In genomic region chr6:63943826-63944225, GRCh38 we compare ENCODE assay signal across 17 cellular contexts.
DNase-seq lines count a peak whose midpoint lies in the region; FAIRE-seq and TF ChIP-seq lines count a peak whose summit lies in the region.
"Had no signal": no experiment of that assay in that cellular context is flagged by ENCODE, and none has a peak within 500 bp of the region (broad histone marks: within the 10 kb centered on the region; RNA-seq: fewer than 3 reads in every experiment).

No MANE protein-coding gene starts in this region.

- H3K27me3 ChIP-seq in H7 (ENCODE audit: control insufficient read depth, insufficient read depth, low read length) (no peaks in the 10 kb centered on the region), ectodermal cell (ENCODE audit: control insufficient read depth, insufficient read depth, low read length, poor library complexity, severe bottlenecking) (no peaks in the 10 kb centered on the region), iPS-18a (ENCODE audit: control insufficient read depth, insufficient read depth, low read length) (no peaks in the 10 kb centered on the region), neuronal stem cell (ENCODE audit: control insufficient read depth in 3 of 3, insufficient read depth in 3 of 3, low read depth in 1 of 3, low read length in 3 of 3) (no peaks in the 10 kb centered on the region)
- H3K27me3 ChIP-seq: BE2C had no signal

- no peak overlapping the region for H2BK15ac ChIP-seq in neuronal stem cell (ENCODE audit: low read length)

- H4K8ac ChIP-seq in neuronal stem cell (ENCODE audit: low read depth, low read length), result no peak overlapping the region

- no peak overlapping the region for H2AK5ac ChIP-seq in neuronal stem cell (ENCODE audit: low read depth, low read length)

- H3K9ac ChIP-seq in iPS-18a (ENCODE audit: low read length) (no peak overlapping the region), neuronal stem cell (ENCODE audit: low read depth, low read length, poor library complexity) (no peak overlapping the region)

- TF ChIP-seq POLR2A in H54 (IDR thresholded peaks at IDR 0.05; ENCODE audit: low read depth, low read length), result no peak

- H3K14ac ChIP-seq in neuronal stem cell (ENCODE audit: low read length), result no peak overlapping the region

- FAIRE-seq in H54 (lab: Jason Lieb, UNC), result no peak
- FAIRE-seq: A204.1, HTR-8/SVneo, RCC 7860 had no signal

- H3K4me1 ChIP-seq in ectodermal cell (ENCODE audit: control insufficient read depth, insufficient read depth, low read length) (peaks cover 8% of the 10 kb centered on the region), iPS-18a (ENCODE audit: control insufficient read depth, low read depth, low read length) (peaks cover 6% of the 10 kb centered on the region), neuronal stem cell (ENCODE audit: control insufficient read depth in 2 of 2, insufficient read depth in 1 of 2, low read depth in 1 of 2, low read length in 2 of 2) (peaks cover 4 to 30% of the 10 kb centered on the region in 2 donors)
- H3K4me1 ChIP-seq: BE2C had no signal

- H2BK120ac ChIP-seq in neuronal stem cell (ENCODE audit: low read depth, low read length), result no peak overlapping the region

- no peak overlapping the region for H2BK5ac ChIP-seq in neuronal stem cell (ENCODE audit: low read length)

- H2AFZ ChIP-seq in neuronal stem cell (ENCODE audit: low read length), result no peak overlapping the region

- peak overlapping the region; percentile 70 for H3K27ac ChIP-seq in ectodermal cell (ENCODE audit: insufficient read depth, low read depth, low read length, poor library complexity, severe bottlenecking)
- H3K27ac ChIP-seq in iPS-18a (ENCODE audit: low read length), result peak overlapping the region; percentile 16
- H3K27ac ChIP-seq in neuronal stem cell (replicated peaks; ENCODE audit: low read length), result peak overlapping the region; percentile 80

- no peak overlapping the region for H4K91ac ChIP-seq in neuronal stem cell (ENCODE audit: low read depth, low read length, poor library complexity)

- H3K4ac ChIP-seq in neuronal stem cell (ENCODE audit: low read length), result no peak overlapping the region

- H3K79me1 ChIP-seq in neuronal stem cell (ENCODE audit: low read depth, low read length), result no peaks in the 10 kb centered on the region

- DNase-seq in H7, result peak; percentile 33
- peak; percentile 48 for DNase-seq in neuronal stem cell (ENCODE audit: low spot score)
- DNase-seq in D341Med (ENCODE audit: low spot score), result no peak
- DNase-seq in H54 (ENCODE audit: insufficient read length, low spot score), result no peak
- no peak for DNase-seq in inferior parietal cortex (ENCODE audit: extremely low spot score)
- DNase-seq: BE2C; Calu3; CD4-positive, alpha-beta memory T cell; NCI-H1092 treated with DMSO at 0.1 percent for 48 hours; NCI-H2081 treated with DMSO at 0.1 percent for 48 hours; NCI-H446 treated with DMSO at 0.1 percent for 48 hours; NK-92 treated with Interleukin-12 subunit alpha and Interleukin-12 subunit beta, amount 100 ng/mL, for 24 hours had no signal

- WGBS in ectodermal cell, 2 experiments, result 11% methylated on average over 1 of the region's 1 CpG
- WGBS in neuronal stem cell (ENCODE audit: extremely low coverage in 2 of 2, insufficient read length in 2 of 2, insufficient replicate concordance in 1 of 2), 2 donors, result no CpG with 5 or more reads among the region's 1 CpG

- no peak overlapping the region for H3K23ac ChIP-seq in neuronal stem cell (ENCODE audit: low read depth, low read length, poor library complexity)

- H3K18ac ChIP-seq in neuronal stem cell (ENCODE audit: low read length), result no peak overlapping the region

- no peak overlapping the region for H2BK12ac ChIP-seq in neuronal stem cell (ENCODE audit: low read length)

- no peak overlapping the region for H3K4me2 ChIP-seq in neuronal stem cell (ENCODE audit: insufficient read depth, low read length, poor library complexity, severe bottlenecking)

- no peaks in the 10 kb centered on the region for H3K9me3 ChIP-seq in ectodermal cell (ENCODE audit: control insufficient read depth, low read length)
- no peaks in the 10 kb centered on the region for H3K9me3 ChIP-seq in iPS-18a (ENCODE audit: control insufficient read depth, low read depth, low read length)
- H3K9me3 ChIP-seq in neuronal stem cell (replicated peaks in 1 of 2; ENCODE audit: control insufficient read depth in 2 of 2, insufficient read depth in 1 of 2, low read depth in 1 of 2, low read length in 2 of 2), result peaks cover 0 to 3% of the 10 kb centered on the region in 2 donors
- H3K9me3 ChIP-seq: BE2C had no signal

- H3K36me3 ChIP-seq in H7 (replicated peaks; ENCODE audit: control insufficient read depth, insufficient read depth, low read length), result no peaks in the 10 kb centered on the region
- no peaks in the 10 kb centered on the region for H3K36me3 ChIP-seq in ectodermal cell (ENCODE audit: control insufficient read depth, insufficient read depth, low read length)
- no peaks in the 10 kb centered on the region for H3K36me3 ChIP-seq in iPS-18a (ENCODE audit: control insufficient read depth, low read depth, low read length)
- no peaks in the 10 kb centered on the region for H3K36me3 ChIP-seq in neuronal stem cell (replicated peaks in 1 of 2; ENCODE audit: control insufficient read depth in 2 of 2, insufficient read depth in 2 of 2, low read length in 2 of 2)
- H3K36me3 ChIP-seq: BE2C had no signal

- H3K4me3 ChIP-seq in H7 (ENCODE audit: insufficient read depth, low read depth, low read length), result no peak overlapping the region
- H3K4me3 ChIP-seq in ectodermal cell (ENCODE audit: insufficient read depth, low read depth, low read length), result no peak overlapping the region
- H3K4me3 ChIP-seq in iPS-18a (ENCODE audit: low read length), result no peak overlapping the region
- no peak overlapping the region for H3K4me3 ChIP-seq in neuronal stem cell (ENCODE audit: low read length in 2 of 2)

Comparison
In these comparisons a context has a peak if more than half of its experiments do, and no peak if none do; other contexts are left out.
1. DNase-seq: peak in H7 (single experiment) and neuronal stem cell (single experiment); none in D341Med (single experiment), H54 (single experiment) and inferior parietal cortex (single experiment).
2. H3K27ac ChIP-seq: peak in every context shown above with its lines; median percentile 80 in neuronal stem cell; 70 in ectodermal cell; 16 in iPS-18a.